In the genomic region with DNA sequence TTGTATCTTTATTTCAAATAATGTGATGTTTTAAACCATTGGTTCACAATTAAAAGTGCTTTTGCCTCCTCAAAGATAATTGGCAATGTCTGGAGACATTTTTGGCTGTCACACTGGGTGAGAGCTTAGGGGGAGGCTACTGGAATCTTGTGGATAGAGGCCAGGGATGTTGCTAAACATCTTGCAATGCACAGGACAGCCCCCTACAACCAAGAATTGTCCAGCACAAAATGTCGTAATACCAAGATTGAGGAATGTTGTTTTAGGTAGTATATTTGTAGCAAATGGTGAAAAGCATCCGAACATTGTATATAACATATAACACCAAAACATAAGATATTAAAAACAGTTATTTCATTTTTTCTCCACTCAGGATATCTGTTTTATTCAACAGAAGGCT, we compare ENCODE assay signal across 24 cellular contexts.
"Had no signal": no experiment of that assay in that cellular context is flagged by ENCODE, and none has a peak within 500 bp of the region (broad histone marks: within the 10 kb centered on the region; RNA-seq: fewer than 3 reads in every experiment).

No MANE protein-coding gene starts in this region.

- H3K4me3 ChIP-seq: body of pancreas, gastrocnemius medialis, hepatocyte, ovary, smooth muscle cell, suprapubic skin, tibial artery, upper lobe of right lung had no signal

- DNase-seq: activated CD4-positive, alpha-beta T cell treated with anti-CD3 and anti-CD28 coated beads for 4 hours; activated CD4-positive, alpha-beta T cell treated with anti-CD3 and anti-CD28 coated beads, Interleukin-2, amount 50 U/mL, for 4 hours; activated naive CD4-positive, alpha-beta T cell; activated T-cell treated with anti-CD3 and anti-CD28 coated beads for 4 hours; activated T-cell treated with anti-CD3 and anti-CD28 coated beads, Interleukin-2, amount 50 U/mL, for 72 hours; aorta; body of pancreas; cortex of kidney; effector memory CD8-positive, alpha-beta T cell; erythroblast; gastrocnemius medialis; glutamatergic neuron; left cardiac atrium; left ventricle myocardium superior; naive thymus-derived CD4-positive, alpha-beta T cell; ovary; stimulated activated CD4-positive, alpha-beta T cell treated with anti-CD3 and anti-CD28 coated beads, Interleukin-1b, Interleukin-23, amount 100 ng/mL, for 48 hours; stimulated activated naive B cell treated with anti-CD40 and anti-IgM and Interleukin-4, amounts not matched to agents 10 μg/mL and 1 μg/mL and 100 μg/mL, for 72 hours; T-helper 1 cell; tibial artery; upper lobe of right lung had no signal
